In the genomic region with DNA sequence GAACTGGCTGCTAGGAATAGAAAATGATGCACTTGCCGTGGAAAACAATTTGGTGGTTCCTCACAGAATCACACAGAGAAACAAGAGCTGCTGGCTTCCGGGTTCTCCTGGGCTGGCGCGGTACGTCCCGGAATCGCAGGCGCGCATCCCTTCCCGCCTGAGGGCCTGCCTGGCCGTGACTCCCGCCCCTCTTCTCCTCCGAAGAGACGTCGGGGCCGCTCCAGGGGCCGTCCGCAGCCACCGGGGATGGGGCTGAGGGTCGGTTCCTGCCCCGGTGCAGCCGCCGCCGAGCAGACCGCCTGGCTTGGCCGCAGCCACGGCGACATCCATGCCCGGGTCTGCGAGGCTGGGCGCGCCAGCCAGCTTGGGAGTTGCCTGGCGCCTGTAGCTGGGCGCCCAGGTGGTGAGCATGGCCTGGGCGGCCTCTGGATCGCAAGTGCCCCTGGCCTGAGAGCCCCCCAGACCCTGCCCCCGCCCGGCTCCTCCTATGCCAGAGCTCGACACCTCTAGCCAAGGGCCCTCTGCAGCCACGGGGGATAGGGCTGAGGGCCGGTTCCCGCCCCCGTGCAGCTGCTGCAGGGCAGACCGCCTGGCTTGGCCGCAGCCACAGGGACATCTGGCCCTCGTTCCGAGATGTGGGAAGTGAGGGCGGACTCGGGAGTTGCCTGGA, we compare ENCODE assay signal across 7 cellular contexts.
DNase-seq lines count a peak whose midpoint lies in the region; ATAC-seq and TF ChIP-seq lines count a peak whose summit lies in the region.
"Not testable (repeated sequence)": the region's sequence is repeated elsewhere in the genome, so short reads cannot be mapped to it uniquely, and the experiment has no call there.

No MANE protein-coding gene starts in this region.

- TF ChIP-seq CTCF in coronary artery (IDR thresholded peaks at IDR 0.05), result not testable (repeated sequence)

- H3K4me3 ChIP-seq in coronary artery, result peak overlapping the region; percentile 64
- H3K4me3 ChIP-seq in skeletal muscle cell (ENCODE audit: low read depth, low read length), result peak overlapping the region; percentile 42

- peak; percentile 50 for DNase-seq in M059J (ENCODE audit: low read depth)
- DNase-seq in activated CD8-positive, alpha-beta memory T cell treated with anti-CD3 and anti-CD28 coated beads, Interleukin-2, amount 50 U/mL, for 4 hours, result peak; percentile 25
- not testable (repeated sequence) for DNase-seq in coronary artery (ENCODE audit: low spot score); skeletal muscle cell (ENCODE audit: low read depth)
- DNase-seq in kidney tubule cell (ENCODE audit: low spot score), result peak; percentile 6

- not testable (repeated sequence) for H3K27ac ChIP-seq in coronary artery

- ATAC-seq in GM18870 (IDR thresholded peaks at IDR 0.05; ENCODE audit: unreplicated experiment), result peak; percentile 37
- peak; percentile 29 for ATAC-seq in HG02642 (IDR thresholded peaks at IDR 0.05; ENCODE audit: poor library complexity, unreplicated experiment)
